ENCODE assay signal across 26 cellular contexts in the genomic region with DNA sequence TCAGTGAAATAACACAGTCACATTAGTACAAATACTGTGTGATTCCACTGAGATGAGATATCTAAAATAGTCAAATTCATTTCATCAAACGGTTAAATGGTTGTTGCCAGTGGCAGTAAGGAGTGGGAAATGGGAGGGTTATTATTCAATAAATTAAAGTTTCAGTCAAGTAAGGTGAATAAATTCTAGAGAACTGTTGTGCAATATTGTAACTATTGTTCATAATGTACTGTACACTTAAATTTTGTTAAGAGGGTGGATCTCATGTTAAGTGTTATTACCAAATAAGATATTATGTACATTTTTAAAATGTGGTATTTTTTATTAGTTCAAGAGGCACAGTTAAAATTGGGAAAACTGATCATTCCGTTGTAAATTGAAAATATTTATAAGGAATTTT.
"Had no signal": no experiment of that assay in that cellular context is flagged by ENCODE, and none has a peak within 500 bp of the region (broad histone marks: within the 10 kb centered on the region; RNA-seq: fewer than 3 reads in every experiment).

No MANE protein-coding gene starts in this region.

- H3K4me2 ChIP-seq: hepatocyte had no signal

- H3K4me1 ChIP-seq: gastrocnemius medialis, heart left ventricle, left lung, parathyroid adenoma, prostate gland, right atrium auricular region, sigmoid colon, stomach, thyroid gland, vagina had no signal

- H2AFZ ChIP-seq: hepatocyte, parathyroid adenoma had no signal

- H3K9ac ChIP-seq: parathyroid adenoma had no signal

- H3K9me3 ChIP-seq: gastrocnemius medialis, heart left ventricle, mucosa of descending colon, prostate gland, right atrium auricular region, sigmoid colon, stomach, thyroid gland, vagina had no signal

- ATAC-seq: esophagus mucosa; gastrocnemius medialis; heart left ventricle; left cardiac atrium; left lung; mucosa of descending colon; natural killer cell treated with Interleukin-12 subunit alpha and Interleukin-12 subunit beta and Interleukin-15 and Interleukin-18, amount 100 ng/mL, for 72 hours; stimulated activated effector memory CD8-positive, alpha-beta T cell treated with anti-CD3 and anti-CD28 coated beads, Interleukin-12 subunit alpha, Interleukin-12 subunit beta, amount 100 ng/mL, for 72 hours had no signal

- H3K36me3 ChIP-seq: gastrocnemius medialis, heart left ventricle, left lung, prostate gland, right atrium auricular region, sigmoid colon, stomach, thyroid gland, vagina had no signal

- H3K27me3 ChIP-seq: gastrocnemius medialis, heart left ventricle, hepatocyte, left lung, right atrium auricular region, sigmoid colon, stomach, thyroid gland, vagina had no signal

- H3K27ac ChIP-seq: epithelial cell of prostate, gastrocnemius medialis, heart left ventricle, hepatocyte, left lung, parathyroid adenoma, prostate gland, right atrium auricular region, sigmoid colon, stomach, thyroid gland, vagina had no signal

- DNase-seq: effector CD8-positive, alpha-beta T cell; endodermal cell; foreskin fibroblast; gastrocnemius medialis; heart left ventricle; left cardiac atrium; left lung; mesenchymal stem cell; mucosa of descending colon; naive B cell; sigmoid colon; stimulated activated CD4-positive, alpha-beta T cell treated with anti-CD3 and anti-CD28 coated beads, Interleukin-2, amount 100 ng/mL, for 24 hours; stimulated activated CD4-positive, alpha-beta T cell treated with anti-CD3 and anti-CD28 coated beads, Interleukin-4, amount 100 ng/mL, for 24 hours; stimulated activated naive CD4-positive, alpha-beta T cell treated with Interleukin-2 at 50 U/mL for 16 hours; stomach; thyroid gland; trophoblast cell had no signal

- H3K4me3 ChIP-seq: gastrocnemius medialis, heart left ventricle, hepatocyte, left lung, mucosa of descending colon, prostate gland, right atrium auricular region, sigmoid colon, stomach, thyroid gland, vagina had no signal
